In the genomic region with DNA sequence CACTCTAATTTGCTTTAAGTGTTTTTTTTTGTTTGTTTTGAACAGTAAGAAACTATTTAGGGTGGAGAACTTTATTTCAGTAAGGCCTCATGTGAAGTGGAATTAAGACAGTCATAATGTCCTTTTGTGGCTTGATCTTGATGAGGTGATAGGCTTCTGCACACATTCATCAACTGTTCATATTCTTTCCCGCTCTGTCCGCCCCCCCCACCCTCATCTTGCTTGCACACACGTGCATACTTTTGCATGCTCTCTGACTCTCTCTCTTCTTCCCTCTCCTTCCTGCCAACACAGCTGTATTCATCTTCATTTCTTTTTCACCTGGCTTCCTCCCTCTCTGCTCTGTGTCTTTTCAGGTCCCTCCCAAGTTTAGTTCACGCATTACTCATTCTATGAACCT, we compare ENCODE assay signal across 21 cellular contexts.
"Had no signal": no experiment of that assay in that cellular context is flagged by ENCODE, and none has a peak within 500 bp of the region (broad histone marks: within the 10 kb centered on the region; RNA-seq: fewer than 3 reads in every experiment).

No MANE protein-coding gene starts in this region.

- H3K4me1 ChIP-seq: colonic mucosa, lower lobe of right lung, pancreas, uterus had no signal

- H3K9me3 ChIP-seq: colonic mucosa, lower lobe of right lung, mucosa of descending colon, pancreas, uterus had no signal

- H3K27me3 ChIP-seq: colonic mucosa, dorsolateral prefrontal cortex, pancreas, uterus had no signal

- H3K27ac ChIP-seq: colonic mucosa, dorsolateral prefrontal cortex, lower lobe of right lung, pancreas, uterus had no signal

- H3K27ac Mint-ChIP-seq: effector memory CD8-positive, alpha-beta T cell; nephron progenitor cell; stimulated activated naive B cell treated with anti-CD40 and anti-IgM and Interleukin-4, amounts not matched to agents 10 μg/mL and 1 μg/mL and 100 μg/mL, for 72 hours had no signal

- H3K4me3 Mint-ChIP-seq: activated T-cell treated with anti-CD3 and anti-CD28 coated beads, Interleukin-2, amount 50 U/mL, for 4 hours; effector memory CD8-positive, alpha-beta T cell; nephron progenitor cell; stimulated activated naive B cell treated with anti-CD40 and anti-IgM and Interleukin-4, amounts not matched to agents 10 μg/mL and 1 μg/mL and 100 μg/mL, for 72 hours had no signal

- H3K36me3 ChIP-seq: colonic mucosa, lower lobe of right lung, pancreas, uterus had no signal

- ATAC-seq: activated T-cell treated with anti-CD3 and anti-CD28 coated beads, Interleukin-2, amount 50 U/mL, for 4 hours; effector memory CD8-positive, alpha-beta T cell; esophagus mucosa; mucosa of descending colon; pancreas; right cardiac atrium had no signal

- DNase-seq: activated CD8-positive, alpha-beta memory T cell treated with anti-CD3 and anti-CD28 coated beads for 24 hours; activated CD8-positive, alpha-beta memory T cell treated with anti-CD3 and anti-CD28 coated beads, Interleukin-2, amount 50 U/mL, for 4 hours; activated naive CD4-positive, alpha-beta T cell treated with Interleukin-2 at 50 U/mL for 16 hours; activated T-cell treated with anti-CD3 and anti-CD28 coated beads, Interleukin-2, amount 50 U/mL, for 4 hours; amygdala; colonic mucosa; dorsolateral prefrontal cortex; effector memory CD8-positive, alpha-beta T cell; foreskin melanocyte; kidney; lower lobe of right lung; mesendoderm; mucosa of descending colon; nephron progenitor cell; pancreas; right cardiac atrium; stimulated activated CD4-positive, alpha-beta T cell treated with anti-CD3 and anti-CD28 coated beads, Interleukin-2, amount 100 ng/mL, for 24 hours; stimulated activated naive B cell treated with anti-CD40 and anti-IgM and Interleukin-4, amounts not matched to agents 10 μg/mL and 1 μg/mL and 100 μg/mL, for 72 hours; trophoblast cell; uterus had no signal

- H3K4me3 ChIP-seq: colonic mucosa, dorsolateral prefrontal cortex, lower lobe of right lung, mucosa of descending colon, pancreas, uterus had no signal

- H3K9me3 Mint-ChIP-seq: effector memory CD8-positive, alpha-beta T cell had no signal

- H3K27me3 Mint-ChIP-seq: stimulated activated naive B cell treated with anti-CD40 and anti-IgM and Interleukin-4, amounts not matched to agents 10 μg/mL and 1 μg/mL and 100 μg/mL, for 72 hours had no signal

- H3K36me3 Mint-ChIP-seq: stimulated activated naive B cell treated with anti-CD40 and anti-IgM and Interleukin-4, amounts not matched to agents 10 μg/mL and 1 μg/mL and 100 μg/mL, for 72 hours had no signal
